ENCODE assay signal across 8 cellular contexts in genomic region chr15:96345560-96346389, GRCh38. TPM values are rescaled to one million over a fixed set of nuclear protein-coding genes. Genes with fewer than 3 reads are reported as not detected.
DNase-seq lines count a peak whose midpoint lies in the region; ATAC-seq, FAIRE-seq and TF ChIP-seq lines count a peak whose summit lies in the region.

No MANE protein-coding gene starts in this region.

- H3K4me2 ChIP-seq in GM23338 = peak overlapping the region; percentile 83

- no peaks in the 10 kb centered on the region; the same call in 2 of the 3 replicates for H3K36me3 Mint-ChIP-seq in GM23338 (ENCODE audit: low read depth)

- FAIRE-seq in H54 (lab: Jason Lieb, UNC) = no peak

- ATAC-seq in GM23338 = peak; percentile 21
- peak; percentile 79 to 85 for ATAC-seq in right cardiac atrium

- H3K27me3 ChIP-seq in GM23338 (ENCODE audit: insufficient read depth) = peaks cover 97% of the 10 kb centered on the region
- H3K27me3 ChIP-seq in right cardiac atrium (ENCODE audit: control insufficient read depth, insufficient read depth) = no peaks in the 10 kb centered on the region

- no peaks in the 10 kb centered on the region for H3K9me2 ChIP-seq in GM23338 (ENCODE audit: insufficient read depth)

- peaks cover 98% of the 10 kb centered on the region for H3K27me3 Mint-ChIP-seq in GM23338 (ENCODE audit: insufficient read depth, low read depth, poor library complexity)

- H3K36me3 ChIP-seq in GM23338 (ENCODE audit: insufficient read depth) = no peaks in the 10 kb centered on the region

- TF ChIP-seq POLR2A in H54 (IDR thresholded peaks at IDR 0.05; ENCODE audit: low read depth, low read length) = no peak

- DNase-seq in DMS114 treated with DMSO at 0.1 percent for 48 hours (lab: John Stamatoyannopoulos, UW; ENCODE audit: unreplicated experiment) (peak; percentile 94), GM23338 (ENCODE audit: low spot score) (peak; percentile 82), NCI-H1105 (lab: John Stamatoyannopoulos, UW) (peak; percentile 44), right cardiac atrium (peak; percentile 88 to 95 (median 94)), retina (peak; percentile 90), H54 (ENCODE audit: insufficient read length, low spot score) (no peak), NCI-H2029 treated with DMSO at 0.1 percent for 48 hours (lab: John Stamatoyannopoulos, UW) (no peak)

- H3K4me3 ChIP-seq in GM23338 (peak overlapping the region; percentile 53), right cardiac atrium (ENCODE audit: low read length) (peak overlapping the region; percentile 44)

- intact Hi-C loops in right cardiac atrium (cut with DNase I) = loop anchor here in 3 of 4 donors (5.0 to 10.0 kb wide), 3 partner anchors 1061 to 1091 kb away; no protein-coding TSS in a partner anchor

- H3K27ac Mint-ChIP-seq in GM23338 = no peak overlapping the region

- H2AFZ ChIP-seq in GM23338 = no peak overlapping the region

- H3K9me3 Mint-ChIP-seq in GM23338 = peaks cover 6% of the 10 kb centered on the region

- H3F3A ChIP-seq in GM23338 (replicated peaks; ENCODE audit: low read depth) = peaks cover 32% of the 10 kb centered on the region; the same call in 1 of the 2 replicates

- H3K4me3 Mint-ChIP-seq in GM23338 = peak overlapping the region; percentile 63

- WGBS in adipose tissue, 3 donors = 2 to 15% (median 3%) methylated on average over 47 of the region's 47 CpGs
- WGBS in right cardiac atrium = 2% methylated on average over 47 of the region's 47 CpGs

- H3K9me3 ChIP-seq in right cardiac atrium (ENCODE audit: control insufficient read depth, low read length) = no peaks in the 10 kb centered on the region

- H3K4me1 Mint-ChIP-seq in GM23338 = peaks cover 70% of the 10 kb centered on the region

- H3K27ac ChIP-seq in GM23338 (ENCODE audit: low read depth) = no peak overlapping the region
- peak overlapping the region; percentile 88 for H3K27ac ChIP-seq in adipose tissue (ENCODE audit: low read depth, low read length)
- H3K27ac ChIP-seq in right cardiac atrium (ENCODE audit: low read length) = peak overlapping the region; percentile 89

- H3K79me2 ChIP-seq in GM23338 (replicated peaks; ENCODE audit: insufficient read depth) = no peaks in the 10 kb centered on the region

- H3K4me1 ChIP-seq in GM23338 (ENCODE audit: insufficient read depth) (peaks cover 84% of the 10 kb centered on the region), right cardiac atrium (ENCODE audit: control insufficient read depth, insufficient read depth, low read length) (peaks cover 10% of the 10 kb centered on the region)

- TF ChIP-seq CTCF in GM23338 (conservative IDR thresholded peaks at IDR 0.05; ENCODE audit: low read depth in 2 of 2) = peak; percentile 64 to 75

- H4K20me1 ChIP-seq in GM23338 (replicated peaks; ENCODE audit: insufficient read depth) = peaks cover 35% of the 10 kb centered on the region

TF ChIP-seq in GM23338, 12 proteins besides CTCF, POLR2A, EP300 and RAD21:
- no peak for TF ChIP-seq POLR2AphosphoS5 (IDR thresholded peaks at IDR 0.05; ENCODE audit: low read depth)
- TF ChIP-seq EZH2 (IDR thresholded peaks at IDR 0.05; ENCODE audit: low read depth, unreplicated experiment) = peak; percentile 91
- TF ChIP-seq ZNF331 (CRISPR knock-in tag; IDR thresholded peaks at IDR 0.05; ENCODE audit: low read depth) = no peak
- TF ChIP-seq REST (IDR thresholded peaks at IDR 0.05; ENCODE audit: unreplicated experiment) = no peak
- TF ChIP-seq ZNF114 (CRISPR knock-in tag; IDR thresholded peaks at IDR 0.05) = no peak

RNA-seq across cellular contexts. Expression of gene NR2F2, which starts 15.3 kb away (rescaled TPM):
- total RNA-seq in GM23338 (2014; rRNA removed; shearing (Covaris generic)) = not detected in 2 replicates
- 0.16 and 0.23 TPM in 2 replicates for polyA plus RNA-seq in GM23338 (2016; fragmentation: Nextera tagmentation; extraction: Ambion mirVana)
- polyA plus RNA-seq in adipose tissue = 10 to 100 TPM in 2 of 3 donors, 1 to 10 TPM in 1; 9.7 to 33.5 (median 31.4) TPM
- 10 to 100 TPM; 44.3 to 68.6 (median 54.8) TPM for total RNA-seq in right cardiac atrium
- 43.0 TPM for polyA plus RNA-seq in right cardiac atrium

Comparison
In these comparisons a context has a peak if more than half of its experiments do, and no peak if none do; other contexts are left out.
1. DNase-seq: peak in DMS114 treated with DMSO at 0.1 percent for 48 hours (single experiment), GM23338 (single experiment), NCI-H1105 (single experiment), right cardiac atrium (3 of 3) and retina (single experiment); none in H54 (single experiment) and NCI-H2029 treated with DMSO at 0.1 percent for 48 hours (single experiment).